8 cellular contexts compared by ENCODE assay signal in genomic region chr14:101809671-101810514, GRCh38. TPM values are rescaled to one million over a fixed set of nuclear protein-coding genes. Genes with fewer than 3 reads are reported as not detected.
A peak's percentile ranks its signal among the peaks of the same experiment; 100 is the strongest.
DNase-seq lines count a peak whose midpoint lies in the region; ATAC-seq, FAIRE-seq and TF ChIP-seq lines count a peak whose summit lies in the region.

No MANE protein-coding gene starts in this region.

- H3K9me3 ChIP-seq in parathyroid adenoma (ENCODE audit: control insufficient read depth, low read length) = no peaks in the 10 kb centered on the region

- FAIRE-seq in urothelium cell line (lab: Jason Lieb, UNC) = no peak

- peaks cover 26% of the 10 kb centered on the region for H3K79me2 ChIP-seq in parathyroid adenoma

- intact Hi-C loops in cardiac septum (cut with DNase I) = loop anchor here (5.0 kb wide), 2 partner anchors 38 to 67 kb away; no protein-coding TSS in a partner anchor

- H3K4me1 ChIP-seq in parathyroid adenoma = no peaks in the 10 kb centered on the region

- 0% methylated on average over 23 of the region's 23 CpGs for WGBS in adipose tissue, 3 donors

- peak overlapping the region; percentile 95 for H2AFZ ChIP-seq in parathyroid adenoma

- H3K36me3 ChIP-seq in parathyroid adenoma (ENCODE audit: control insufficient read depth, insufficient read depth, low read length) = no peaks in the 10 kb centered on the region

- peak overlapping the region; percentile 97 for H3K27ac ChIP-seq in adipose tissue (ENCODE audit: low read depth, low read length)
- peak overlapping the region; percentile 100 for H3K27ac ChIP-seq in parathyroid adenoma

- peak overlapping the region; percentile 79 for H3K9ac ChIP-seq in parathyroid adenoma

- H3K4me3 ChIP-seq in parathyroid adenoma (ENCODE audit: low read depth, low read length) = peak overlapping the region; percentile 96

- DNase-seq in GM13976 (ENCODE audit: low spot score) = peak; percentile 84
- peak; percentile 93 for DNase-seq in NCI-H1417 treated with DMSO at 0.1 percent for 48 hours (lab: John Stamatoyannopoulos, UW)
- peak; percentile 90 to 96 for DNase-seq in SW 1271 (lab: John Stamatoyannopoulos, UW)
- DNase-seq in cardiac septum (ENCODE audit: low spot score) = peak; percentile 92
- peak; percentile 83 for DNase-seq in urothelium cell line (ENCODE audit: low spot score)

- TF ChIP-seq CTCF in GM13976 (IDR thresholded peaks at IDR 0.05; ENCODE audit: borderline replicate concordance, control extremely low read depth, extremely low read depth, insufficient read depth, missing control alignments) (no peak), parathyroid adenoma (IDR thresholded peaks at IDR 0.05) (no peak)

- in situ Hi-C loops in GM13976 (cut with MboI; ENCODE audit: low sequenced_read_pairs, unreplicated experiment) = no loop called here

- H3K27me3 ChIP-seq in parathyroid adenoma (ENCODE audit: control insufficient read depth, insufficient read depth, low read length) = no peaks in the 10 kb centered on the region

- peak overlapping the region; percentile 99 for H3K4me2 ChIP-seq in parathyroid adenoma (ENCODE audit: low read length)

- peak; percentile 73 for ATAC-seq in HG02840 (IDR thresholded peaks at IDR 0.05; ENCODE audit: low FRiP score, unreplicated experiment)

RNA-seq across cellular contexts. Expression of gene PPP2R5C, which starts 48.4 kb away (rescaled TPM):
- 10 to 100 TPM; 30.6 to 84.0 (median 46.8) TPM for polyA plus RNA-seq in adipose tissue
- total RNA-seq in cardiac septum = 202 TPM

Comparison
In these comparisons a context has a peak if more than half of its experiments do, and no peak if none do; other contexts are left out.
1. Peak in every context shown above with its lines: DNase-seq, ATAC-seq, H3K4me3 ChIP-seq and H3K27ac ChIP-seq.